25 cellular contexts compared by ENCODE assay signal in genomic region chr18:41266214-41266613, GRCh38.
"Had no signal": no experiment of that assay in that cellular context is flagged by ENCODE, and none has a peak within 500 bp of the region (broad histone marks: within the 10 kb centered on the region; RNA-seq: fewer than 3 reads in every experiment).

No MANE protein-coding gene starts in this region.

- H3K4me3 Mint-ChIP-seq: naive thymus-derived CD4-positive, alpha-beta T cell; neural crest cell; stimulated activated memory B cell treated with anti-CD40 and anti-IgM and Interleukin-4, amounts not matched to agents 10 μg/mL and 1 μg/mL and 100 μg/mL, for 72 hours; stimulated activated naive CD8-positive, alpha-beta T cell treated with anti-CD3 and anti-CD28 coated beads, Interleukin-15, Interleukin-2, amounts not matched to agents 100 ng/mL and 50 ng/mL, for 24 hours had no signal

- H3K27me3 Mint-ChIP-seq: naive thymus-derived CD4-positive, alpha-beta T cell; stimulated activated memory B cell treated with anti-CD40 and anti-IgM and Interleukin-4, amounts not matched to agents 10 μg/mL and 1 μg/mL and 100 μg/mL, for 72 hours; stimulated activated naive CD8-positive, alpha-beta T cell treated with anti-CD3 and anti-CD28 coated beads, Interleukin-15, Interleukin-2, amounts not matched to agents 100 ng/mL and 50 ng/mL, for 24 hours had no signal

- DNase-seq: effector CD4-positive, alpha-beta T cell; foreskin melanocyte; head of caudate nucleus; hippocampal formation; left colon; left ventricle myocardium superior; mesendoderm; naive thymus-derived CD4-positive, alpha-beta T cell; psoas muscle; retina; spleen; stimulated activated CD4-positive, alpha-beta T cell treated with anti-CD3 and anti-CD28 coated beads, Interleukin-15, amount 100 ng/mL, for 24 hours; stimulated activated CD4-positive, alpha-beta T cell treated with anti-CD3 and anti-CD28 coated beads, Interleukin-1b, Interleukin-23, amount 100 ng/mL, for 48 hours; stimulated activated CD4-positive, alpha-beta T cell treated with anti-CD3 and anti-CD28 coated beads, Interleukin-4, amount 100 ng/mL, for 24 hours; testis; upper lobe of right lung had no signal

- H3K27ac Mint-ChIP-seq: naive thymus-derived CD4-positive, alpha-beta T cell; stimulated activated memory B cell treated with anti-CD40 and anti-IgM and Interleukin-4, amounts not matched to agents 10 μg/mL and 1 μg/mL and 100 μg/mL, for 72 hours; stimulated activated naive CD8-positive, alpha-beta T cell treated with anti-CD3 and anti-CD28 coated beads, Interleukin-15, Interleukin-2, amounts not matched to agents 100 ng/mL and 50 ng/mL, for 24 hours had no signal

- H3K79me2 ChIP-seq: parathyroid adenoma had no signal

- H3K4me3 ChIP-seq: coronary artery, lung, psoas muscle, spleen, testis, tibial nerve, upper lobe of right lung, vagina had no signal

- H3K27me3 ChIP-seq: spleen, testis, tibial nerve, upper lobe of right lung, vagina had no signal

- H3K36me3 ChIP-seq: spleen, tibial nerve, upper lobe of right lung, vagina had no signal

- H2AFZ ChIP-seq: parathyroid adenoma had no signal

- H3K4me1 Mint-ChIP-seq: naive thymus-derived CD4-positive, alpha-beta T cell; neural crest cell; stimulated activated memory B cell treated with anti-CD40 and anti-IgM and Interleukin-4, amounts not matched to agents 10 μg/mL and 1 μg/mL and 100 μg/mL, for 72 hours had no signal

- H3K9me3 ChIP-seq: psoas muscle, spleen, testis, tibial nerve, upper lobe of right lung, vagina had no signal

- H3K27ac ChIP-seq: coronary artery, parathyroid adenoma, psoas muscle, spleen, testis, tibial nerve, upper lobe of right lung, vagina had no signal

- H3K9ac ChIP-seq: parathyroid adenoma had no signal

- H3K4me1 ChIP-seq: parathyroid adenoma, psoas muscle, spleen, testis, tibial nerve, upper lobe of right lung, vagina had no signal

- ATAC-seq: left colon; left ventricle myocardium superior; naive thymus-derived CD4-positive, alpha-beta T cell; psoas muscle; sciatic nerve; stimulated activated memory B cell treated with anti-CD40 and anti-IgM and Interleukin-4, amounts not matched to agents 10 μg/mL and 1 μg/mL and 100 μg/mL, for 72 hours; upper lobe of right lung had no signal

- H3K36me3 Mint-ChIP-seq: stimulated activated memory B cell treated with anti-CD40 and anti-IgM and Interleukin-4, amounts not matched to agents 10 μg/mL and 1 μg/mL and 100 μg/mL, for 72 hours had no signal
